Comparison of ENCODE assay signal across 18 cellular contexts in genomic region chr1:91548382-91549040, GRCh38. TPM values are rescaled to one million over a fixed set of nuclear protein-coding genes. Genes with fewer than 3 reads are reported as not detected.
DNase-seq lines count a peak whose midpoint lies in the region; ATAC-seq and TF ChIP-seq lines count a peak whose summit lies in the region.
"Had no signal": no experiment of that assay in that cellular context is flagged by ENCODE, and none has a peak within 500 bp of the region (broad histone marks: within the 10 kb centered on the region; RNA-seq: fewer than 3 reads in every experiment).

No MANE protein-coding gene starts in this region.

- peak overlapping the region in 3 of 4 donors; percentile 4 to 61 (median 27) for H3K27ac ChIP-seq in upper lobe of left lung
- H3K27ac ChIP-seq in body of pancreas, result no peak overlapping the region
- H3K27ac ChIP-seq: colonic mucosa, RWPE1 had no signal

- H3K4me3 ChIP-seq in upper lobe of left lung (no peak overlapping the region), body of pancreas (no peak overlapping the region)
- H3K4me3 ChIP-seq: colonic mucosa, skin epidermis had no signal

- ATAC-seq in upper lobe of left lung (ENCODE audit: low FRiP score in 2 of 2) (peak in 1 of 2 donors; percentile 31), body of pancreas (no peak)

- peak; percentile 55 for DNase-seq in activated naive CD4-positive, alpha-beta T cell treated with anti-CD3 and anti-CD28 coated beads, Interleukin-2, amount 10 ng/mL, durations not matched to agents 7 days and 5 days
- DNase-seq in activated naive CD4-positive, alpha-beta T cell treated with Interleukin-2 at 50 U/mL for 16 hours, result no peak
- peak; percentile 40 for DNase-seq in central memory CD4-positive, alpha-beta T cell
- peak in 1 of 2 donors; percentile 59 for DNase-seq in upper lobe of left lung
- DNase-seq in medulla oblongata (ENCODE audit: extremely low spot score), result no peak
- no peak for DNase-seq in D341Med (ENCODE audit: low spot score)
- DNase-seq in body of pancreas, result no peak
- DNase-seq: aorta, colonic mucosa, DMS53, erythroblast, glutamatergic neuron, KG1, NCI-H187, NCI-H524 treated with DMSO at 0.1 percent for 48 hours had no signal

- CTCF ChIA-PET in activated naive CD4-positive, alpha-beta T cell treated with anti-CD3 and anti-CD28 coated beads, Interleukin-2, amount 10 ng/mL, durations not matched to agents 7 days and 5 days (lab: Charles Lee), result interaction anchor here (0.9 to 1.9 kb wide), 3 partner anchors 256 to 339 kb away, joined by 3 to 7 read pairs (median 4); no protein-coding TSS in a partner anchor

- no peak for TF ChIP-seq EP300 in upper lobe of left lung (IDR thresholded peaks at IDR 0.05)

- H3K4me1 Mint-ChIP-seq in activated naive CD4-positive, alpha-beta T cell treated with anti-CD3 and anti-CD28 coated beads, Interleukin-2, amount 10 ng/mL, durations not matched to agents 7 days and 5 days, result peaks cover 81% of the 10 kb centered on the region
- peaks cover 64% of the 10 kb centered on the region for H3K4me1 Mint-ChIP-seq in T-helper 1 cell treated with Interleukin-12 subunit alpha and Interleukin-12 subunit beta and Interleukin-4 antibody, amounts not matched to agents 30 μg/mL and 1 μg/mL, for 36 hours (ENCODE audit: low read depth)

- H3K27me3 ChIP-seq in upper lobe of left lung (no peaks in the 10 kb centered on the region), body of pancreas (no peaks in the 10 kb centered on the region)
- H3K27me3 ChIP-seq: colonic mucosa had no signal

- intact Hi-C loops in body of pancreas (cut with DNase I), result no loop called here

- 34 to 57% methylated on average over 3 of the region's 3 CpGs for WGBS in upper lobe of left lung, 2 donors
- 58 to 74% methylated on average over 3 of the region's 3 CpGs for WGBS in body of pancreas, 2 donors

- H3K9me3 ChIP-seq in upper lobe of left lung (no peaks in the 10 kb centered on the region), body of pancreas (no peaks in the 10 kb centered on the region)
- H3K9me3 ChIP-seq: colonic mucosa had no signal

- peaks cover 26% of the 10 kb centered on the region for H3K36me3 Mint-ChIP-seq in activated naive CD4-positive, alpha-beta T cell treated with anti-CD3 and anti-CD28 coated beads, Interleukin-2, amount 10 ng/mL, durations not matched to agents 7 days and 5 days
- H3K36me3 Mint-ChIP-seq in T-helper 1 cell treated with Interleukin-12 subunit alpha and Interleukin-12 subunit beta and Interleukin-4 antibody, amounts not matched to agents 30 μg/mL and 1 μg/mL, for 36 hours (ENCODE audit: low read depth), result peaks cover 18% of the 10 kb centered on the region

- TF ChIP-seq POLR2A in upper lobe of left lung (IDR thresholded peaks at IDR 0.05), result no peak
- TF ChIP-seq POLR2A in body of pancreas (IDR thresholded peaks at IDR 0.05), result no peak

- peak overlapping the region; percentile 98 for H3K27ac Mint-ChIP-seq in activated naive CD4-positive, alpha-beta T cell treated with anti-CD3 and anti-CD28 coated beads, Interleukin-2, amount 10 ng/mL, durations not matched to agents 7 days and 5 days
- peak overlapping the region; percentile 84 for H3K27ac Mint-ChIP-seq in T-helper 1 cell treated with Interleukin-12 subunit alpha and Interleukin-12 subunit beta and Interleukin-4 antibody, amounts not matched to agents 30 μg/mL and 1 μg/mL, for 36 hours

- H3K36me3 ChIP-seq in upper lobe of left lung, result no peaks in the 10 kb centered on the region
- H3K36me3 ChIP-seq in body of pancreas (replicated peaks in 1 of 2; ENCODE audit: insufficient read depth in 1 of 2, low read depth in 2 of 2), result no peaks in the 10 kb centered on the region
- H3K36me3 ChIP-seq: colonic mucosa had no signal

- H3K4me1 ChIP-seq in upper lobe of left lung (peaks cover 0 to 26% (median 21%) of the 10 kb centered on the region in 4 donors), body of pancreas (no peaks in the 10 kb centered on the region)
- H3K4me1 ChIP-seq: colonic mucosa had no signal

- TF ChIP-seq CTCF in upper lobe of left lung (IDR thresholded peaks at IDR 0.05) (no peak), body of pancreas (IDR thresholded peaks at IDR 0.05) (no peak)

- peak overlapping the region; percentile 50 for H3K4me3 Mint-ChIP-seq in activated naive CD4-positive, alpha-beta T cell treated with anti-CD3 and anti-CD28 coated beads, Interleukin-2, amount 10 ng/mL, durations not matched to agents 7 days and 5 days
- peak overlapping the region; percentile 35 for H3K4me3 Mint-ChIP-seq in T-helper 1 cell treated with Interleukin-12 subunit alpha and Interleukin-12 subunit beta and Interleukin-4 antibody, amounts not matched to agents 30 μg/mL and 1 μg/mL, for 36 hours

- peaks cover 8% of the 10 kb centered on the region for H3K9me3 Mint-ChIP-seq in activated naive CD4-positive, alpha-beta T cell treated with anti-CD3 and anti-CD28 coated beads, Interleukin-2, amount 10 ng/mL, durations not matched to agents 7 days and 5 days
- H3K9me3 Mint-ChIP-seq in T-helper 1 cell treated with Interleukin-12 subunit alpha and Interleukin-12 subunit beta and Interleukin-4 antibody, amounts not matched to agents 30 μg/mL and 1 μg/mL, for 36 hours, result peaks cover 4% of the 10 kb centered on the region

- H3K27me3 Mint-ChIP-seq in activated naive CD4-positive, alpha-beta T cell treated with anti-CD3 and anti-CD28 coated beads, Interleukin-2, amount 10 ng/mL, durations not matched to agents 7 days and 5 days, result peaks cover 9% of the 10 kb centered on the region
- peaks cover 4% of the 10 kb centered on the region for H3K27me3 Mint-ChIP-seq in T-helper 1 cell treated with Interleukin-12 subunit alpha and Interleukin-12 subunit beta and Interleukin-4 antibody, amounts not matched to agents 30 μg/mL and 1 μg/mL, for 36 hours (ENCODE audit: low read depth)

RNA-seq across cellular contexts. Expression of gene CDC7, which starts 47.9 kb away (rescaled TPM):
- total RNA-seq in upper lobe of left lung (1 to 10 TPM; 1.6 to 6.2 (median 2.6) TPM), body of pancreas (under 1 TPM; 0.66 to 0.78 TPM)

Comparison
In these comparisons a context has a peak if more than half of its experiments do, and no peak if none do; other contexts are left out.
1. DNase-seq: peak in activated naive CD4-positive, alpha-beta T cell treated with anti-CD3 and anti-CD28 coated beads, Interleukin-2, amount 10 ng/mL, durations not matched to agents 7 days and 5 days (single experiment) and central memory CD4-positive, alpha-beta T cell (single experiment); none in activated naive CD4-positive, alpha-beta T cell treated with Interleukin-2 at 50 U/mL for 16 hours (single experiment), medulla oblongata (single experiment), D341Med (single experiment) and body of pancreas (0 of 4).
2. H3K27ac ChIP-seq: peak in upper lobe of left lung (3 of 4); none in body of pancreas (0 of 4).